Comparison of ENCODE assay signal across 22 cellular contexts in the genomic region with DNA sequence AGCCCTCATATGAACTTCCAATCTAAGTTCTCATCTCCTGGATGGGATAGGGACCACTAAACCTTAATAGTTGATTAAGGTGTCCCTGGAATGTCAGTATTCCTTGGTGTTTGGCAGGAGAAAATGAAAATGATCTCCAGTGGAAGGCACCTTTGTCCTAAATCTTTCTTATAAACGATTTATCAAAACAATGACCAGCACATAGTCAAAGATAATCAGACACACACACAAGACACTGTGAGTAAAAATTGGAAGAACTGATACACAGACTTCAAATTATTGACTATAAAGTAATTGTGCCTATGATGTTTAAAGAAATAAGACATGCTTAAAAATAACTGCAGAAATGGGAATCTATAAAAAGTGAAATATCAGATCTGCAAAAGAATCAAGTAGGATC. TPM values are rescaled to one million over a fixed set of nuclear protein-coding genes. Genes with fewer than 3 reads are reported as not detected.
"Had no signal": no experiment of that assay in that cellular context is flagged by ENCODE, and none has a peak within 500 bp of the region (broad histone marks: within the 10 kb centered on the region; RNA-seq: fewer than 3 reads in every experiment).

No MANE protein-coding gene starts in this region.

- DNase-seq: dermis blood vessel endothelial cell; dorsolateral prefrontal cortex; effector CD4-positive, alpha-beta T cell; effector memory CD4-positive, alpha-beta T cell; foreskin keratinocyte; heart left ventricle; hippocampal formation; immature natural killer cell; islet precursor cell; kidney; kidney glomerular epithelial cell; left colon; left ventricle myocardium superior; lower lobe of right lung; mesenchymal stem cell; mucosa of descending colon had no signal

- H3K4me3 ChIP-seq: coronary artery, dorsolateral prefrontal cortex, esophagus muscularis mucosa, gastroesophageal sphincter, heart left ventricle, lower lobe of right lung, mucosa of descending colon had no signal

- H3K27me3 ChIP-seq: foreskin keratinocyte had no signal

- H3K27ac ChIP-seq: coronary artery, dorsolateral prefrontal cortex, esophagus muscularis mucosa, foreskin keratinocyte, gastroesophageal sphincter, heart left ventricle had no signal

- H3K27ac Mint-ChIP-seq: mesothelial cell of epicardium had no signal

- H3K36me3 ChIP-seq: esophagus muscularis mucosa, gastroesophageal sphincter, heart left ventricle, lower lobe of right lung had no signal

- H3K4me3 Mint-ChIP-seq: mesothelial cell of epicardium had no signal

RNA-seq across cellular contexts. Expression of a gene that starts 13.7 kb away (rescaled TPM):
- total RNA-seq: endothelial cell of umbilical vein had no signal
- polyA plus RNA-seq: fibroblast of lung had no signal
